In genomic region chr9:136045595-136046554, GRCh38 we compare ENCODE assay signal across 14 cellular contexts. TPM values are rescaled to one million over a fixed set of nuclear protein-coding genes. Genes with fewer than 3 reads are reported as not detected.
DNase-seq lines count a peak whose midpoint lies in the region; ATAC-seq and TF ChIP-seq lines count a peak whose summit lies in the region.
"Had no signal": no experiment of that assay in that cellular context is flagged by ENCODE, and none has a peak within 500 bp of the region (broad histone marks: within the 10 kb centered on the region; RNA-seq: fewer than 3 reads in every experiment).

No MANE protein-coding gene starts in this region.

- H3K9me3 ChIP-seq in gastroesophageal sphincter = no peaks in the 10 kb centered on the region
- H3K9me3 ChIP-seq in sigmoid colon = no peaks in the 10 kb centered on the region
- H3K9me3 ChIP-seq in SJCRH30 (replicated peaks) = no peaks in the 10 kb centered on the region
- H3K9me3 ChIP-seq: transverse colon had no signal

- H3K27ac ChIP-seq in gastroesophageal sphincter = peak overlapping the region in 1 of 4 donors; percentile 26
- no peak overlapping the region for H3K27ac ChIP-seq in sigmoid colon
- no peak overlapping the region for H3K27ac ChIP-seq in SJCRH30
- H3K27ac ChIP-seq: parathyroid adenoma, transverse colon had no signal

- H3K27me3 ChIP-seq in gastroesophageal sphincter (no peaks in the 10 kb centered on the region), sigmoid colon (no peaks in the 10 kb centered on the region), SJCRH30 (no peaks in the 10 kb centered on the region)
- H3K27me3 ChIP-seq: transverse colon had no signal

- TF ChIP-seq POLR2A in gastroesophageal sphincter (IDR thresholded peaks at IDR 0.05) (no peak), sigmoid colon (IDR thresholded peaks at IDR 0.05) (no peak)

- H3K36me3 ChIP-seq in gastroesophageal sphincter (peaks cover 0 to 71% of the 10 kb centered on the region in 2 donors), sigmoid colon (peaks cover 0 to 69% (median 28%) of the 10 kb centered on the region in 4 donors), SJCRH30 (no peaks in the 10 kb centered on the region)

- DNase-seq in EH (ENCODE audit: low read depth) (peak; percentile 14), OCI-M1 (lab: John Stamatoyannopoulos, UW) (peak; percentile 13), sigmoid colon (peak; percentile 76), SJCRH30 (no peak), NCI-H510A treated with DMSO at 0.1 percent for 48 hours (lab: John Stamatoyannopoulos, UW) (no peak)
- DNase-seq: activated CD4-positive, alpha-beta T cell treated with anti-CD3 and anti-CD28 coated beads, Interleukin-2, amount 50 U/mL, for 4 hours; activated naive CD4-positive, alpha-beta T cell treated with Interleukin-2 at 50 U/mL for 16 hours; CD4-positive, alpha-beta memory T cell; left colon; transverse colon had no signal

- TF ChIP-seq CTCF in gastroesophageal sphincter (IDR thresholded peaks at IDR 0.05) (no peak), sigmoid colon (IDR thresholded peaks at IDR 0.05) (no peak)

- intact Hi-C loops in sigmoid colon (cut with DNase I) = no loop called here

- H3K4me3 ChIP-seq in gastroesophageal sphincter = no peak overlapping the region
- H3K4me3 ChIP-seq in sigmoid colon = no peak overlapping the region
- no peak overlapping the region for H3K4me3 ChIP-seq in SJCRH30
- H3K4me3 ChIP-seq: transverse colon had no signal

- 60% methylated on average over 1 of the region's 44 CpGs; no CpG with 5 or more reads in 1 of the 2 donors for WGBS in gastroesophageal sphincter (ENCODE audit: low coverage in 1 of 2), 2 donors
- 84 to 89% methylated on average over 44 of the region's 44 CpGs for WGBS in sigmoid colon, 2 donors

- peaks cover 0 to 77% (median 15%) of the 10 kb centered on the region in 3 donors for H3K4me1 ChIP-seq in gastroesophageal sphincter
- H3K4me1 ChIP-seq in sigmoid colon = peaks cover 0 to 73% (median 54%) of the 10 kb centered on the region in 4 donors
- no peaks in the 10 kb centered on the region; the same call in 1 of the 2 replicates for H3K4me1 ChIP-seq in SJCRH30
- H3K4me1 ChIP-seq: parathyroid adenoma had no signal

- peak; percentile 42 for ATAC-seq in gastroesophageal sphincter
- no peak for ATAC-seq in HG03045 (IDR thresholded peaks at IDR 0.05; ENCODE audit: unreplicated experiment)
- ATAC-seq in GM21367 (IDR thresholded peaks at IDR 0.05; ENCODE audit: unreplicated experiment) = no peak
- ATAC-seq: left colon had no signal

- TF ChIP-seq EP300 in gastroesophageal sphincter (IDR thresholded peaks at IDR 0.05) (no peak), sigmoid colon (IDR thresholded peaks at IDR 0.05) (no peak)

RNA-seq across cellular contexts. Expression of gene NACC2, which starts 49.2 kb away (rescaled TPM):
- total RNA-seq in gastroesophageal sphincter = 100 to 1,000 TPM in 3 of 4 donors, 10 to 100 TPM in 1; 71.4 to 209 (median 110) TPM
- total RNA-seq in sigmoid colon = 10 to 100 TPM; 41.6 to 80.0 (median 65.4) TPM
- polyA plus RNA-seq in sigmoid colon = 10 to 100 TPM in 1 of 3 donors, 1 to 10 TPM in 2; 3.6 to 14.3 (median 5.1) TPM
- total RNA-seq in SJCRH30 (2014; rRNA removed; shearing (Covaris generic)) = 3.6 and 4.4 TPM in 2 replicates

Comparison
In these comparisons a context has a peak if more than half of its experiments do, and no peak if none do; other contexts are left out.
1. DNase-seq: peak in EH (single experiment), OCI-M1 (single experiment) and sigmoid colon (single experiment); none in SJCRH30 (0 of 2) and NCI-H510A treated with DMSO at 0.1 percent for 48 hours (single experiment).